8 cellular contexts compared by ENCODE assay signal in genomic region chr7:73811760-73812168, GRCh38. TPM values are rescaled to one million over a fixed set of nuclear protein-coding genes. Genes with fewer than 3 reads are reported as not detected.
DNase-seq lines count a peak whose midpoint lies in the region; ATAC-seq and TF ChIP-seq lines count a peak whose summit lies in the region.

No MANE protein-coding gene starts in this region.

- DNase-seq in NCI-H2196 (lab: John Stamatoyannopoulos, UW; ENCODE audit: unreplicated experiment) = peak; percentile 38
- no peak for DNase-seq in NCI-H2196 treated with DMSO at 0.1 percent for 48 hours (lab: John Stamatoyannopoulos, UW; ENCODE audit: unreplicated experiment)
- DNase-seq in NCI-H146 (lab: John Stamatoyannopoulos, UW) = peak; percentile 68
- peak; percentile 14 for DNase-seq in activated CD4-positive, CD25-positive, alpha-beta regulatory T cell treated with anti-CD3 and anti-CD28 coated beads, Interleukin-2, amount 50 U/mL, for 16 hours (ENCODE audit: low read depth, low spot score)
- peak; percentile 65 for DNase-seq in cerebellar cortex (ENCODE audit: low spot score)
- DNase-seq in lower leg skin (ENCODE audit: low spot score in 2 of 2) = peak in 1 of 2 donors; percentile 94
- peak; percentile 5 to 10 for DNase-seq in stimulated activated CD8-positive, alpha-beta memory T cell treated with anti-CD3 and anti-CD28 coated beads, Interleukin-15, amount 100 ng/mL, for 4 hours (ENCODE audit: low read depth in 2 of 2)

- no peak overlapping the region for H3K4me3 ChIP-seq in lower leg skin (ENCODE audit: low read depth, poor library complexity, severe bottlenecking)

- TF ChIP-seq POLR2A in lower leg skin (IDR thresholded peaks at IDR 0.05) = no peak

- intact Hi-C loops in lower leg skin (cut with DNase I; ENCODE audit: low total_unique reads) = no loop called here

- ATAC-seq in HG02938 (IDR thresholded peaks at IDR 0.05; ENCODE audit: unreplicated experiment) = no peak

- peak in 2 of 3 donors; percentile 38 to 67 for TF ChIP-seq CTCF in lower leg skin (IDR thresholded peaks at IDR 0.05)

- 10 to 12% methylated on average over 11 of the region's 11 CpGs for WGBS in lower leg skin, 2 donors

RNA-seq across cellular contexts. Expression of gene CLDN4, which starts 19.0 kb away (rescaled TPM):
- 100 to 1,000 TPM; 208 to 533 (median 298) TPM for total RNA-seq in lower leg skin

RNA-seq across cellular contexts. Expression of gene METTL27, which starts 30.6 kb away (rescaled TPM):
- 1 to 10 TPM; 2.0 to 7.4 (median 4.3) TPM for total RNA-seq in lower leg skin

RNA-seq across cellular contexts. Expression of gene CLDN3, which starts 41.7 kb away (rescaled TPM):
- 10 to 100 TPM; 11.8 to 24.3 (median 19.3) TPM for total RNA-seq in lower leg skin

RNA-seq across cellular contexts. Expression of gene TMEM270, which starts 49.2 kb away (rescaled TPM):
- not detected for total RNA-seq in lower leg skin
